22 cellular contexts compared by ENCODE assay signal in the genomic region with DNA sequence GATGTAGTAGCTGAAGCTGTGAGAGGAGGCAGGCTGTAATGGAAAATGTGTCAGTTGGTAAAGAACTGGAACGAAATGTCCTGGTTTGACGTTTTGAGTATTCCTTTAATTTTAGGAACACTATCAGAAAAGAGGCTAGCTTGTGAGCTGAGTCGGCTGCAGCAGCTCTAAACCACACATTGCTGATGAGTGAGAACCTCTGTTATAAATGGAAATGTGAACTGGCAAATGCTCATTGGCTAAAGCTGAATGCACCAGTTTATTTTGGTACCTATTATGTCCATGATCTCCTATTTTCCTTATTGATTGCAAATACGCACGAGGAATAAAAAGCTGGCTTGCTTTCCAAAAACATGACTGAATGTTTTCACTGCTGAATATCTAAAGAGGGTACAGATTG. TPM values are rescaled to one million over a fixed set of nuclear protein-coding genes. Genes with fewer than 3 reads are reported as not detected.
DNase-seq lines count a peak whose midpoint lies in the region; ATAC-seq and TF ChIP-seq lines count a peak whose summit lies in the region.
"Had no signal": no experiment of that assay in that cellular context is flagged by ENCODE, and none has a peak within 500 bp of the region (broad histone marks: within the 10 kb centered on the region; RNA-seq: fewer than 3 reads in every experiment).

No MANE protein-coding gene starts in this region.

- H3K9me1 ChIP-seq in IMR-90 (ENCODE audit: insufficient read depth, low read length): no peaks in the 10 kb centered on the region

- H3K9me3 ChIP-seq in IMR-90 (ENCODE audit: control insufficient read depth, insufficient read depth, low read length) (no peaks in the 10 kb centered on the region; the same call in 1 of the 2 replicates), gastrocnemius medialis (no peaks in the 10 kb centered on the region)
- H3K9me3 ChIP-seq: tibial artery had no signal

- H3K4me3 Mint-ChIP-seq in activated naive CD8-positive, alpha-beta T cell treated with anti-CD3 and anti-CD28 coated beads, Interleukin-2, amount 50 U/mL, for 24 hours: no peak overlapping the region
- H3K4me3 Mint-ChIP-seq: activated CD4-positive, alpha-beta T cell treated with anti-CD3 and anti-CD28 coated beads for 36 hours; activated T-helper 17 cell treated with anti-CD3 and anti-CD28 coated beads, Interleukin-2, amount 50 U/mL, for 72 hours; CD8-positive, alpha-beta T cell had no signal

- peaks cover 9% of the 10 kb centered on the region for H3K4me1 Mint-ChIP-seq in activated naive CD8-positive, alpha-beta T cell treated with anti-CD3 and anti-CD28 coated beads, Interleukin-2, amount 50 U/mL, for 24 hours
- H3K4me1 Mint-ChIP-seq: activated T-helper 17 cell treated with anti-CD3 and anti-CD28 coated beads, Interleukin-2, amount 50 U/mL, for 72 hours had no signal

- no peak overlapping the region for H3K56ac ChIP-seq in IMR-90 (ENCODE audit: extremely low read depth, insufficient read depth, low read length)

- no peak overlapping the region for H3K4me2 ChIP-seq in IMR-90 (ENCODE audit: low read depth, low read length)

- no peak overlapping the region for H2BK5ac ChIP-seq in IMR-90 (ENCODE audit: low read depth, low read length, poor library complexity, severe bottlenecking)

- no peak overlapping the region for H3K9ac ChIP-seq in IMR-90 (ENCODE audit: low read depth, low read length)

- no peaks in the 10 kb centered on the region for H3K79me1 ChIP-seq in IMR-90 (ENCODE audit: low read depth in 1 of 2, low read length in 2 of 2)

- no peak overlapping the region for H4K91ac ChIP-seq in IMR-90 (ENCODE audit: insufficient read depth, low read depth, low read length)

- no peak overlapping the region for H4K5ac ChIP-seq in IMR-90 (ENCODE audit: low read depth, low read length)

- H2AFZ ChIP-seq in IMR-90 (replicated peaks; ENCODE audit: low read length, poor library complexity): no peak overlapping the region

- H2BK20ac ChIP-seq in IMR-90 (ENCODE audit: low read depth, low read length): no peak overlapping the region

- H3K27ac ChIP-seq in IMR-90 (ENCODE audit: insufficient read depth, low read length) (no peak overlapping the region), gastrocnemius medialis (peak overlapping the region in 3 of 4 donors; percentile 21 to 72 (median 55))

- TF ChIP-seq RAD21 in IMR-90 (IDR thresholded peaks at IDR 0.05; ENCODE audit: low read length): no peak

- WGBS in IMR-90 (ENCODE audit: extremely low coverage in 2 of 2, insufficient read length in 1 of 2), 2 experiments: no CpG with 5 or more reads among the region's 5 CpGs

- H3K27me3 ChIP-seq in IMR-90 (ENCODE audit: control insufficient read depth, insufficient read depth, low read length) (no peaks in the 10 kb centered on the region; the same call in 1 of the 2 replicates), gastrocnemius medialis (no peaks in the 10 kb centered on the region)
- H3K27me3 ChIP-seq: tibial artery had no signal

- H3K4me3 ChIP-seq in IMR-90 (ENCODE audit: insufficient read depth, low read depth, low read length) (no peak overlapping the region), choroid plexus epithelial cell (ENCODE audit: low read depth, low read length) (no peak overlapping the region), gastrocnemius medialis (no peak overlapping the region)
- H3K4me3 ChIP-seq: K562, tibial artery had no signal

- POLR2A ChIA-PET in IMR-90 (lab: Charles Lee; ENCODE audit: unreplicated experiment): no interaction called here

- no peak overlapping the region for H3K18ac ChIP-seq in IMR-90 (ENCODE audit: low read depth, low read length)

- H3K27me3 Mint-ChIP-seq in activated naive CD8-positive, alpha-beta T cell treated with anti-CD3 and anti-CD28 coated beads, Interleukin-2, amount 50 U/mL, for 24 hours: no peaks in the 10 kb centered on the region
- H3K27me3 Mint-ChIP-seq: activated CD4-positive, alpha-beta T cell treated with anti-CD3 and anti-CD28 coated beads for 36 hours had no signal

- H3K27ac Mint-ChIP-seq in activated naive CD8-positive, alpha-beta T cell treated with anti-CD3 and anti-CD28 coated beads, Interleukin-2, amount 50 U/mL, for 24 hours: no peak overlapping the region
- H3K27ac Mint-ChIP-seq: activated CD4-positive, alpha-beta T cell treated with anti-CD3 and anti-CD28 coated beads for 36 hours; activated T-helper 17 cell treated with anti-CD3 and anti-CD28 coated beads, Interleukin-2, amount 50 U/mL, for 72 hours; CD8-positive, alpha-beta T cell had no signal

- no peak overlapping the region for H3K23ac ChIP-seq in IMR-90 (ENCODE audit: low read depth, low read length)

- DNase-seq in IMR-90: peak; percentile 46
- peak; percentile 69 for DNase-seq in choroid plexus epithelial cell (ENCODE audit: low read depth)
- peak; percentile 45 for DNase-seq in left ventricle myocardium superior
- no peak for DNase-seq in gastrocnemius medialis
- DNase-seq in activated naive CD8-positive, alpha-beta T cell treated with anti-CD3 and anti-CD28 coated beads, Interleukin-2, amount 50 U/mL, for 24 hours: no peak
- DNase-seq in sciatic nerve (ENCODE audit: low spot score): no peak
- no peak for DNase-seq in NCI-H1930 (lab: John Stamatoyannopoulos, UW)
- DNase-seq in effector CD4-positive, alpha-beta T cell: no peak
- DNase-seq: activated CD4-positive, alpha-beta T cell treated with anti-CD3 and anti-CD28 coated beads for 36 hours; CD8-positive, alpha-beta T cell; DMS53; effector memory CD4-positive, alpha-beta T cell; hypothalamus; kidney glomerular epithelial cell; midbrain; NCI-H2029 treated with DMSO at 0.1 percent for 48 hours; NCI-H510A; stimulated activated CD4-positive, alpha-beta T cell treated with anti-CD3 and anti-CD28 coated beads, Interleukin-15, amount 100 ng/mL, for 24 hours; SW 1271; tibial artery had no signal

- H4K20me1 ChIP-seq in IMR-90 (ENCODE audit: insufficient read depth, low read length): no peaks in the 10 kb centered on the region

- TF ChIP-seq CTCF in IMR-90 (conservative IDR thresholded peaks at IDR 0.05; ENCODE audit: low read depth, low read length) (no peak), choroid plexus epithelial cell (conservative IDR thresholded peaks at IDR 0.05; ENCODE audit: low read depth, low read length) (no peak), gastrocnemius medialis (IDR thresholded peaks at IDR 0.05 in 4 of 5, conservative IDR thresholded peaks at IDR 0.05 in 1 of 5) (no peak)

- intact Hi-C loops in IMR-90 (cut with micrococcal nuclease) (loop anchor here (10.0 kb wide), 2 partner anchors 504 to 776 kb away; no protein-coding TSS in a partner anchor), left ventricle myocardium superior (cut with micrococcal nuclease) (loop anchor here (10.0 kb wide), 1 partner anchor 46 kb away; the partner anchor contains the start of gene PRKAR1A), gastrocnemius medialis (cut with DNase I; ENCODE audit: low total_unique reads) (loop anchor here (5.0 to 10.0 kb wide), 3 partner anchors 264 to 366 kb away; no protein-coding TSS in a partner anchor), sciatic nerve (cut with DNase I) (loop anchor here (10.0 kb wide), 2 partner anchors 204 to 294 kb away; no protein-coding TSS in a partner anchor)

- TF ChIP-seq POLR2A in IMR-90 (IDR thresholded peaks at IDR 0.05; ENCODE audit: low read depth, low read length): no peak
- peak in 1 of 2 donors; percentile 20 for TF ChIP-seq POLR2A in gastrocnemius medialis (IDR thresholded peaks at IDR 0.05)

- no peaks in the 10 kb centered on the region for H3K36me3 Mint-ChIP-seq in activated naive CD8-positive, alpha-beta T cell treated with anti-CD3 and anti-CD28 coated beads, Interleukin-2, amount 50 U/mL, for 24 hours (ENCODE audit: low read depth)
- H3K36me3 Mint-ChIP-seq: CD8-positive, alpha-beta T cell had no signal

- in situ Hi-C loops in IMR-90 (cut with MboI; ENCODE audit: low sequenced_read_pairs): loop anchor here (25.0 kb wide), 1 partner anchor 506 kb away; no protein-coding TSS in a partner anchor
- in situ Hi-C loops in gastrocnemius medialis (cut with MboI; ENCODE audit: low sequenced_read_pairs in 4 of 4): loop anchor here (5.0 to 10.0 kb wide), 3 partner anchors 204 to 296 kb away; no protein-coding TSS in a partner anchor

- dilution Hi-C loops in IMR-90 (cut with HindIII; ENCODE audit: low sequenced_read_pairs, unreplicated experiment): no loop called here

- no peak overlapping the region for H2BK120ac ChIP-seq in IMR-90 (ENCODE audit: low read depth, low read length)

- no peak overlapping the region for H2AK9ac ChIP-seq in IMR-90 (replicated peaks; ENCODE audit: low read depth, low read length, poor library complexity)

- ATAC-seq in IMR-90 (ENCODE audit: low read depth) (peak; percentile 44; the same call in 1 of the 2 replicates), left ventricle myocardium superior (peak; percentile 88), gastrocnemius medialis (peak in 1 of 2 donors; percentile 54), sciatic nerve (no peak)
- no peak for ATAC-seq in activated naive CD8-positive, alpha-beta T cell treated with anti-CD3 and anti-CD28 coated beads, Interleukin-2, amount 50 U/mL, for 24 hours
- ATAC-seq: activated CD4-positive, alpha-beta T cell treated with anti-CD3 and anti-CD28 coated beads for 36 hours; activated T-helper 17 cell treated with anti-CD3 and anti-CD28 coated beads, Interleukin-2, amount 50 U/mL, for 72 hours; CD8-positive, alpha-beta T cell; K562 had no signal

- H3K4ac ChIP-seq in IMR-90 (ENCODE audit: low read depth, low read length): no peak overlapping the region

- CTCF ChIA-PET in IMR-90 (lab: Yijun Ruan, JAX): interaction anchor here (1.1 to 1.4 kb wide), 2 partner anchors 14 to 69 kb away, joined by 3 read pairs; no protein-coding TSS in a partner anchor

- no peak overlapping the region for H3K14ac ChIP-seq in IMR-90 (replicated peaks; ENCODE audit: low read depth, low read length)

- BruUV-seq in IMR-90 (replicated peaks; lab: Mats Ljungman, UMichigan): no TSS peak

- H3K4me1 ChIP-seq in IMR-90 (ENCODE audit: control insufficient read depth, insufficient read depth, low read length): no peaks in the 10 kb centered on the region
- peaks cover 4 to 7% of the 10 kb centered on the region in 2 donors for H3K4me1 ChIP-seq in gastrocnemius medialis

- H2BK15ac ChIP-seq in IMR-90 (ENCODE audit: low read depth, low read length): no peak overlapping the region

- no peaks in the 10 kb centered on the region for H3K9me3 Mint-ChIP-seq in activated naive CD8-positive, alpha-beta T cell treated with anti-CD3 and anti-CD28 coated beads, Interleukin-2, amount 50 U/mL, for 24 hours
- H3K9me3 Mint-ChIP-seq: activated T-helper 17 cell treated with anti-CD3 and anti-CD28 coated beads, Interleukin-2, amount 50 U/mL, for 72 hours; CD8-positive, alpha-beta T cell had no signal

- H3K36me3 ChIP-seq in IMR-90 (ENCODE audit: control insufficient read depth, insufficient read depth, low read length): no peaks in the 10 kb centered on the region
- no peaks in the 10 kb centered on the region for H3K36me3 ChIP-seq in gastrocnemius medialis
- H3K36me3 ChIP-seq: tibial artery had no signal

- no peak overlapping the region for H2AK5ac ChIP-seq in IMR-90 (ENCODE audit: low read depth, low read length)

- H4K8ac ChIP-seq in IMR-90 (ENCODE audit: low read depth in 2 of 2, low read length in 2 of 2): no peak overlapping the region

RNA-seq across cellular contexts. Expression of gene WIPI1, which starts 11.0 kb away (rescaled TPM):
- 74.2 and 129 TPM in 2 replicates for total RNA-seq in IMR-90 (2012; rRNA removed)
- polyA plus RNA-seq in IMR-90 (2012; rRNA removed): 69.4 and 78.6 TPM in 2 replicates
- polyA plus RNA-seq in IMR-90 (2012; cell fraction: cytosol; rRNA removed): 45.3 and 55.4 TPM in 2 replicates
- 42.7 and 88.2 TPM in 2 replicates for polyA plus RNA-seq in IMR-90 (2012; cell fraction: nucleus; rRNA removed; ENCODE audit: low replicate concordance)
- total RNA-seq in left ventricle myocardium superior: 66.1 TPM
- 100 to 1,000 TPM in 2 of 4 donors, 10 to 100 TPM in 2; 79.1 to 182 (median 92.0) TPM for total RNA-seq in gastrocnemius medialis
- total RNA-seq in sciatic nerve: 46.5 TPM

RNA-seq across cellular contexts. Expression of gene PRKAR1A, which starts 43.9 kb away (rescaled TPM):
- total RNA-seq in IMR-90 (2012; rRNA removed) (256 and 278 TPM in 2 replicates), left ventricle myocardium superior (599 TPM), gastrocnemius medialis (100 to 1,000 TPM; 271 to 656 (median 557) TPM), sciatic nerve (320 TPM)
- 138 and 145 TPM in 2 replicates for polyA plus RNA-seq in IMR-90 (2012; rRNA removed)
- 52.4 and 128 TPM in 2 replicates for polyA plus RNA-seq in IMR-90 (2012; cell fraction: cytosol; rRNA removed)
- polyA plus RNA-seq in IMR-90 (2012; cell fraction: nucleus; rRNA removed; ENCODE audit: low replicate concordance): 58.9 and 125 TPM in 2 replicates

Comparison
In these comparisons a context has a peak if more than half of its experiments do, and no peak if none do; other contexts are left out.
1. ATAC-seq: peak in IMR-90 (single experiment) and left ventricle myocardium superior (single experiment); none in activated naive CD8-positive, alpha-beta T cell treated with anti-CD3 and anti-CD28 coated beads, Interleukin-2, amount 50 U/mL, for 24 hours (single experiment) and sciatic nerve (single experiment).
2. DNase-seq: peak in IMR-90 (single experiment), choroid plexus epithelial cell (single experiment) and left ventricle myocardium superior (single experiment); none in gastrocnemius medialis (0 of 2), activated naive CD8-positive, alpha-beta T cell treated with anti-CD3 and anti-CD28 coated beads, Interleukin-2, amount 50 U/mL, for 24 hours (single experiment), sciatic nerve (single experiment), NCI-H1930 (0 of 2) and effector CD4-positive, alpha-beta T cell (single experiment).